ENCODE assay signal across 2 cellular contexts in the genomic region with DNA sequence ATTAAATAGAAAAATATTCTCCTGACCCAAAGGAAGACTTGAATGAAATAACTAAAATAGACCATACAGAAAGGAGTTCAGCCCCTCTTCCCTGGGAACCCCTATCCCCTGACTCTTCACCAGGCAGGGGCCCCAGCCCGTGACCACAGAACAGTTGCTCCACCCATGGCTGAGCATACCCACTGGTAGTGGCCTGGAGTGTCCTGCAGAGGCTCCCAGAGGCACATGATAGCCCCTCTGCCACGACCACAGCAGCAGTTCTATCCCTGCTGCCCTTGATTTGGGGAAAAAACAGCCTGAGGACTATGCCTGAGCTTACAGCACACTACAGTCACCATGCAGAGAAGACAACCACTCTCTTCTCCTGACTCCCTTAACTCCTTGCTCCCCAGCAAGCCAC.
TF ChIP-seq lines count a peak whose summit lies in the region.

No MANE protein-coding gene starts in this region.

TF ChIP-seq in SK-N-SH treated with all-trans-retinoic acid at 6 μM for 48 hours, 23 proteins besides CTCF, POLR2A, EP300 and RAD21 (continued from another document):
- no peak for TF ChIP-seq RARB (CRISPR knock-in tag; IDR thresholded peaks at IDR 0.05)
- TF ChIP-seq, protein P1, sequence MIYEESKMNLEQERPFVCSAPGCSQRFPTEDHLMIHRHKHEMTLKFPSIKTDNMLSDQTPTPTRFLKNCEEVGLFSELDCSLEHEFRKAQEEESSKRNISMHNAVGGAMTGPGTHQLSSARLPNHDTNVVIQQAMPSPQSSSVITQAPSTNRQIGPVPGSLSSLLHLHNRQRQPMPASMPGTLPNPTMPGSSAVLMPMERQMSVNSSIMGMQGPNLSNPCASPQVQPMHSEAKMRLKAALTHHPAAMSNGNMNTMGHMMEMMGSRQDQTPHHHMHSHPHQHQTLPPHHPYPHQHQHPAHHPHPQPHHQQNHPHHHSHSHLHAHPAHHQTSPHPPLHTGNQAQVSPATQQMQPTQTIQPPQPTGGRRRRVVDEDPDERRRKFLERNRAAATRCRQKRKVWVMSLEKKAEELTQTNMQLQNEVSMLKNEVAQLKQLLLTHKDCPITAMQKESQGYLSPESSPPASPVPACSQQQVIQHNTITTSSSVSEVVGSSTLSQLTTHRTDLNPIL (CRISPR knock-in tag; IDR thresholded peaks at IDR 0.05; ENCODE audit: low read depth), result no peak

TF ChIP-seq in SK-N-SH, 30 proteins besides CTCF, POLR2A, EP300 and RAD21 (continued from another document):
- TF ChIP-seq, protein P2, sequence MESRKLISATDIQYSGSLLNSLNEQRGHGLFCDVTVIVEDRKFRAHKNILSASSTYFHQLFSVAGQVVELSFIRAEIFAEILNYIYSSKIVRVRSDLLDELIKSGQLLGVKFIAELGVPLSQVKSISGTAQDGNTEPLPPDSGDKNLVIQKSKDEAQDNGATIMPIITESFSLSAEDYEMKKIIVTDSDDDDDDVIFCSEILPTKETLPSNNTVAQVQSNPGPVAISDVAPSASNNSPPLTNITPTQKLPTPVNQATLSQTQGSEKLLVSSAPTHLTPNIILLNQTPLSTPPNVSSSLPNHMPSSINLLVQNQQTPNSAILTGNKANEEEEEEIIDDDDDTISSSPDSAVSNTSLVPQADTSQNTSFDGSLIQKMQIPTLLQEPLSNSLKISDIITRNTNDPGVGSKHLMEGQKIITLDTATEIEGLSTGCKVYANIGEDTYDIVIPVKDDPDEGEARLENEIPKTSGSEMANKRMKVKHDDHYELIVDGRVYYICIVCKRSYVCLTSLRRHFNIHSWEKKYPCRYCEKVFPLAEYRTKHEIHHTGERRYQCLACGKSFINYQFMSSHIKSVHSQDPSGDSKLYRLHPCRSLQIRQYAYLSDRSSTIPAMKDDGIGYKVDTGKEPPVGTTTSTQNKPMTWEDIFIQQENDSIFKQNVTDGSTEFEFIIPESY (IDR thresholded peaks at IDR 0.05; ENCODE audit: borderline replicate concordance, low read depth), result no peak
- TF ChIP-seq JUND (IDR thresholded peaks at IDR 0.05) (no peak), GABPA (IDR thresholded peaks at IDR 0.05; ENCODE audit: low read depth) (no peak)
